In genomic region chr5:58153255-58153654, GRCh38 we compare ENCODE assay signal across 18 cellular contexts.
"Had no signal": no experiment of that assay in that cellular context is flagged by ENCODE, and none has a peak within 500 bp of the region (broad histone marks: within the 10 kb centered on the region; RNA-seq: fewer than 3 reads in every experiment).

No MANE protein-coding gene starts in this region.

- H3K36me3 ChIP-seq: esophagus squamous epithelium, right atrium auricular region, thyroid gland had no signal

- H3K27ac ChIP-seq: esophagus squamous epithelium, foreskin keratinocyte, right atrium auricular region, skin epidermis, thyroid gland had no signal

- H3K9me3 ChIP-seq: esophagus squamous epithelium, right atrium auricular region, thyroid gland had no signal

- FAIRE-seq: endometrium, islet of Langerhans, TTC549, urothelium cell line had no signal

- ATAC-seq: foreskin keratinocyte; left lobe of liver; natural killer cell treated with Interleukin-12 subunit alpha and Interleukin-12 subunit beta and Interleukin-15 and Interleukin-18, amount 100 ng/mL, for 72 hours had no signal

- H3K27me3 ChIP-seq: esophagus squamous epithelium, foreskin keratinocyte, right atrium auricular region, thyroid gland had no signal

- DNase-seq: activated CD4-positive, alpha-beta memory T cell treated with anti-CD3 and anti-CD28 coated beads, Interleukin-2, amount 10 ng/mL, durations not matched to agents 7 days and 5 days; activated gamma-delta T cell; activated naive CD8-positive, alpha-beta T cell treated with anti-CD3 and anti-CD28 coated beads, Interleukin-2, amount 10 ng/mL, durations not matched to agents 7 days and 5 days; activated T-cell treated with anti-CD3 and anti-CD28 coated beads, Interleukin-2, amount 50 U/mL, for 48 hours; anterior cingulate cortex; esophagus squamous epithelium; foreskin keratinocyte; head of caudate nucleus; nucleus accumbens; thyroid gland had no signal

- H3K4me3 ChIP-seq: esophagus squamous epithelium, right atrium auricular region, skin epidermis, thyroid gland had no signal
